In the genomic region with DNA sequence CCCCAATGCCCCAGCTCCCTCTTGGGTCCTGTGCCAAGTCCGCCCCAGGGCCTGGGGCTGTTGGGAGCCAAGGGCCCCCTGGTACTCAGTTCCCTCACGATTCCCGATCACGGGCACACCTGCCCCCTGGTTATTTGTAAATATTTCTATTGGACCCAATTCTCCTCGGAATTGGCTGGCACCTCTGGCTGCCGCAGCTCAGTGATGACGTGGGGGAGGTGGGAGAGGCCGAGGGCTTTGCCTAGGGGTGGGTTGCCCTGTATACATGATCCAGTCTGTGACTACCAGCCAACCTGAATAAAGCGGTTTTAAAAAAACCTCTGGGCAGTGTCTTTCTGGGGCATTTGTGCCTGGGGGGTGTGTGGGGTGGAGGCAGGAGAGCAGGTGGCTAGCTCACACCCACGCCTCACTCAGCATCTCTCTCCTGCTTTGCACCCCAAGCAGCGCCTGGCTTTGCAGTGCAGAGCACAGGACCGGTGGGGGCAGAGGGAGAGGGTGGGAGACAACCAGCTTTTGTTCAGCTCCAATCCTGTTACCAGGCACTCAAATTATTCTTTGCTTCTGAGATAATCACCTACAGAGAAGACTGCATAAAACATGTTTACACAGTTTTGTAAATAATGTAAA, we compare ENCODE assay signal across 1 cellular context.
TF ChIP-seq lines count a peak whose summit lies in the region.

No MANE protein-coding gene starts in this region.

TF ChIP-seq in HepG2, 621 proteins besides CTCF, POLR2A, EP300 and RAD21:
- TF ChIP-seq ZNF326 (CRISPR knock-in tag; IDR thresholded peaks at IDR 0.05; ENCODE audit: borderline replicate concordance) = no peak
- no peak for TF ChIP-seq MBD4 (IDR thresholded peaks at IDR 0.05; ENCODE audit: borderline replicate concordance, low read length)
- TF ChIP-seq KLF9 (CRISPR knock-in tag; IDR thresholded peaks at IDR 0.05; ENCODE audit: low read depth) = no peak
- TF ChIP-seq, protein P1, sequence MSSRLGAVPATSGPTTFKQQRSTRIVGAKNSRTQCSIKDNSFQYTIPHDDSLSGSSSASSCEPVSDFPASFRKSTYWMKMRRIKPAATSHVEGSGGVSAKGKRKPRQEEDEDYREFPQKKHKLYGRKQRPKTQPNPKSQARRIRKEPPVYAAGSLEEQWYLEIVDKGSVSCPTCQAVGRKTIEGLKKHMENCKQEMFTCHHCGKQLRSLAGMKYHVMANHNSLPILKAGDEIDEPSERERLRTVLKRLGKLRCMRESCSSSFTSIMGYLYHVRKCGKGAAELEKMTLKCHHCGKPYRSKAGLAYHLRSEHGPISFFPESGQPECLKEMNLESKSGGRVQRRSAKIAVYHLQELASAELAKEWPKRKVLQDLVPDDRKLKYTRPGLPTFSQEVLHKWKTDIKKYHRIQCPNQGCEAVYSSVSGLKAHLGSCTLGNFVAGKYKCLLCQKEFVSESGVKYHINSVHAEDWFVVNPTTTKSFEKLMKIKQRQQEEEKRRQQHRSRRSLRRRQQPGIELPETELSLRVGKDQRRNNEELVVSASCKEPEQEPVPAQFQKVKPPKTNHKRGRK (CRISPR knock-in tag; IDR thresholded peaks at IDR 0.05) = no peak
